Comparison of ENCODE assay signal across 8 cellular contexts in the genomic region with DNA sequence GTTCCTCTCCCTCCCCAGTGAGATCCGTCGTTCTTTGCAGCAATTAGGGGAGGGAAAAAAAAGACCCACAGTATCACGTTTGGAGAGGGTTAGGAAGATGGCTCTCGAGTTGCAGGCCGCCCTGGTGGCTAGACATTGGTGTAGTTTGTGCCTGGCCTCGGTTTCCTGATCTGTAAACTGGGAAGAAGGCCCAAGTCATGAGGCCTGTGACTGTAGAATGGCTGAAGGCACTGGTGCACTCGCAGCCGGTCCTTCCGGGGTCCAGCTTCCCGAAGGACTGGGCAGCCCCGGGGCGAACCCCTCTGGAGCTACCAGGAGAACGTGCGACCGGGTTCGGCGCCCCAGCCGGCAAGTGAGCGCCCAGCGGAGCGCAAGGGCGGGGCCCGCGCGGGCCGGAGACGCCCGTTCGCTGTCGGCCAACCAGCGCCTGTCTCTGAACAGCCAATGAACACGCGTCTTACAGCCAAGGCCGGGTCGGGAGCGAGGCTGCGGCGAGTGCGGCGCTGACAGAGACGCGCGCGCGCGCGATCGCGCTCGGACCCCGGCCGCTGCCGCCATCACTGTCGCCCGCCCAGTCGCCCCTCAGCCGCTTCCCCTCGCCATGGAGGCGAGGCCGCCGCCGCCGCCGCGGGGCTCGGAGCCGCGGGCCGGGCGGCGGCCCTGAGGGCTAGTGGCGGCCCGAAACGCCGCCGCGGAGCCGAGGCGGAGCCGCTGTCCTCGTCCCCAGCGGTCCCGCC. TPM values are rescaled to one million over a fixed set of nuclear protein-coding genes. Genes with fewer than 3 reads are reported as not detected.
DNase-seq lines count a peak whose midpoint lies in the region; ATAC-seq, FAIRE-seq and TF ChIP-seq lines count a peak whose summit lies in the region.

A gene with protein sequence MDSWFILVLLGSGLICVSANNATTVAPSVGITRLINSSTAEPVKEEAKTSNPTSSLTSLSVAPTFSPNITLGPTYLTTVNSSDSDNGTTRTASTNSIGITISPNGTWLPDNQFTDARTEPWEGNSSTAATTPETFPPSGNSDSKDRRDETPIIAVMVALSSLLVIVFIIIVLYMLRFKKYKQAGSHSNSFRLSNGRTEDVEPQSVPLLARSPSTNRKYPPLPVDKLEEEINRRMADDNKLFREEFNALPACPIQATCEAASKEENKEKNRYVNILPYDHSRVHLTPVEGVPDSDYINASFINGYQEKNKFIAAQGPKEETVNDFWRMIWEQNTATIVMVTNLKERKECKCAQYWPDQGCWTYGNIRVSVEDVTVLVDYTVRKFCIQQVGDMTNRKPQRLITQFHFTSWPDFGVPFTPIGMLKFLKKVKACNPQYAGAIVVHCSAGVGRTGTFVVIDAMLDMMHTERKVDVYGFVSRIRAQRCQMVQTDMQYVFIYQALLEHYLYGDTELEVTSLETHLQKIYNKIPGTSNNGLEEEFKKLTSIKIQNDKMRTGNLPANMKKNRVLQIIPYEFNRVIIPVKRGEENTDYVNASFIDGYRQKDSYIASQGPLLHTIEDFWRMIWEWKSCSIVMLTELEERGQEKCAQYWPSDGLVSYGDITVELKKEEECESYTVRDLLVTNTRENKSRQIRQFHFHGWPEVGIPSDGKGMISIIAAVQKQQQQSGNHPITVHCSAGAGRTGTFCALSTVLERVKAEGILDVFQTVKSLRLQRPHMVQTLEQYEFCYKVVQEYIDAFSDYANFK (plus strand): TSS at position 472 of the 737 bp plus-strand sequence. CDS start 90,797 bp downstream, outside the sequence.

- H3K4me1 ChIP-seq in OCI-LY7 (ENCODE audit: insufficient read depth, low read length, poor library complexity, severe bottlenecking), result peaks cover 33% of the 10 kb centered on the region
- peaks cover 59% of the 10 kb centered on the region for H3K4me1 ChIP-seq in mononuclear cell (ENCODE audit: insufficient read depth, low read length)

- H4K20me1 ChIP-seq in OCI-LY7 (ENCODE audit: insufficient read depth, low read length), result peaks cover 12% of the 10 kb centered on the region; the same call in 1 of the 2 replicates

- peak within 1 kb of the TSS; percentile 56 for H3K27ac ChIP-seq in OCI-LY7 (ENCODE audit: low read depth, low read length, poor library complexity, severe bottlenecking)

- DNase-seq in D721Med (ENCODE audit: insufficient read length, low spot score) (peak; percentile 35), HuH-7 (ENCODE audit: low spot score) (peak; percentile 97), OCI-LY7 (ENCODE audit: low spot score) (peak; percentile 95), activated T-cell treated with anti-CD3 and anti-CD28 coated beads for 1 hour (ENCODE audit: low read depth) (peak; percentile 85), epidermal melanocyte (ENCODE audit: insufficient read length, low spot score) (peak; percentile 83)
- DNase-seq in stimulated activated CD8-positive, alpha-beta memory T cell treated with anti-CD3 and anti-CD28 coated beads, Interleukin-2, amount 100 ng/mL, for 48 hours (ENCODE audit: low read depth in 2 of 2), result peak; percentile 84 to 89

- TSS peak; percentile 99 for BruUV-seq in OCI-LY7 (replicated peaks; lab: Mats Ljungman, UMichigan)

- peak within 1 kb of the TSS; percentile 92 for H2AFZ ChIP-seq in OCI-LY7 (ENCODE audit: low read length)

- H3K36me3 ChIP-seq in OCI-LY7 (ENCODE audit: insufficient read depth, low read length), result peaks cover 24% of the 10 kb centered on the region

- no peaks in the 10 kb centered on the region for H3K9me2 ChIP-seq in OCI-LY7 (ENCODE audit: insufficient read depth, low read length)

- peak within 1 kb of the TSS; percentile 95 for H3K4me2 ChIP-seq in OCI-LY7 (ENCODE audit: low read length)

- peak; percentile 91 for ATAC-seq in GM21515 (IDR thresholded peaks at IDR 0.05; ENCODE audit: unreplicated experiment)

- TF ChIP-seq CTCF in D721Med (IDR thresholded peaks at IDR 0.05; ENCODE audit: insufficient read depth, missing control alignments) (no peak), OCI-LY7 (conservative IDR thresholded peaks at IDR 0.05; ENCODE audit: low read length) (no peak)

- H3K79me2 ChIP-seq in OCI-LY7 (ENCODE audit: insufficient read depth, low read depth, low read length), result peaks cover 43% of the 10 kb centered on the region

- no peaks in the 10 kb centered on the region for H3K9me3 ChIP-seq in OCI-LY7 (ENCODE audit: low read length)
- no peaks in the 10 kb centered on the region for H3K9me3 ChIP-seq in mononuclear cell (ENCODE audit: low read depth, low read length)

- no peak for FAIRE-seq in D721Med (lab: Jason Lieb, UNC)

- H3K4me3 ChIP-seq in OCI-LY7 (ENCODE audit: low read depth, low read length, poor library complexity, severe bottlenecking), result peak within 1 kb of the TSS; percentile 87
- peak within 1 kb of the TSS; percentile 83 for H3K4me3 ChIP-seq in mononuclear cell (ENCODE audit: low read length)

- POLR2A ChIA-PET in OCI-LY7 (lab: Charles Lee), result interaction anchor here (0.6 to 1.3 kb wide), 2 partner anchors 9 to 58 kb away, joined by 3 read pairs; no protein-coding TSS in a partner anchor

- intact Hi-C loops in OCI-LY7 (cut with micrococcal nuclease; ENCODE audit: unreplicated experiment), result loop anchor here (2.0 kb wide), 1 partner anchor 220 kb away; a partner anchor contains a TSS

- CTCF ChIA-PET in OCI-LY7 (lab: Charles Lee; ENCODE audit: unreplicated experiment), result no interaction called here

- H3K27me3 ChIP-seq in mononuclear cell (ENCODE audit: insufficient read depth, low read length), result no peaks in the 10 kb centered on the region

RNA-seq across cellular contexts. Expression of the gene that starts here (rescaled TPM):
- 28.1 and 33.3 TPM in 2 replicates for total RNA-seq in OCI-LY7 (2014; rRNA removed; shearing (Covaris generic))
- total RNA-seq in OCI-LY7 (2022) (47.2 and 54.9 TPM in 2 replicates), mononuclear cell (148 TPM)

Comparison
In these comparisons a context has a peak if more than half of its experiments do, and no peak if none do; other contexts are left out.
1. Peak in every context shown above with its lines: DNase-seq, ATAC-seq, H3K4me3 ChIP-seq and H3K27ac ChIP-seq.
2. DNase-seq: peak in every context shown above with its lines; median percentile 97 in HuH-7; 95 in OCI-LY7; 86 in stimulated activated CD8-positive, alpha-beta memory T cell treated with anti-CD3 and anti-CD28 coated beads, Interleukin-2, amount 100 ng/mL, for 48 hours; 85 in activated T-cell treated with anti-CD3 and anti-CD28 coated beads for 1 hour; 83 in epidermal melanocyte; 35 in D721Med.